8 cellular contexts compared by ENCODE assay signal in the genomic region with DNA sequence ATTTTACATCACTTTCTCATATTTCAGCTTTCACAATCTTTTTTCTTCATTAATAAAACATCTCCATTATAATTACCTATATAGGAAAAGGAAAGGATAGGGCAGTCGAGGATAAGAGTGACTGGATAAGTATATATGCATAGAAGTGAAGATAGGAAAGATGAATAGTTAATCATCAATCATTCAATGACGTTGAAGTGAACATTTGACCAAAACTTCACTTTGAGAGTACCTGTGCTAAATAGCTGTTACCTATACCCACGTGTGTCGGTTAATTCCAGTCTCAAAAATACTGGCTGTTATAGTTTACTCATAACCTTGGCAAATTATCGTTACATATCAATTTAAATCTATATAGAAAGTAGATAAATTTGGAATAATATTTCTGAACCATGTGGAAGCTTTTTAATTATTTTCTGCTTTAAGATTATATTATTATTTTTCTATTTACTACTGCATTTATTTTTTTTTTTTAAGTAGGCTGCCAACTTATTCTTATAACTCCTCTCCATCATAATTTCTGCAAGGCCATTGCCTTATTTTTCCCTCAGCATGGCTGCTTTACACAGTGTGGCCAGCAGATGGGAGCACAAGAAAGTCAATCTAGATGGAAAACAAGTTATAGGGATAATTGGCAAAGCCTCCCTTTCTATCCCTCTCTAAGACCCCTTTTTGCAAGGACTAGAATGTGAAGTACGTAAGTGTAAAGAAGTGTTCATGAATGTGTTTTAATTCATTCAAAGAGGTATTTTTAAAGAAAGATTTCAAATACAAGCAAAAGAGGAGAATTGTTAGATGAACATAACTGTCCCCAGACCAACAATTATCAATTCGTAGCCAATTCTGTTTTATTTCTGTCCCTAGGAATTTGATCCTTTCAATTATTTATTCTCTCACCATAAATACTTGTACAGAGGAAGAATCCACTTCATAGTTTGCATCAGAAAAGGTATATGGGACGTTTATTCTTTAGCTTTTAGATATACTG.
DNase-seq lines count a peak whose midpoint lies in the region; ATAC-seq and TF ChIP-seq lines count a peak whose summit lies in the region.

No MANE protein-coding gene starts in this region.

- TF ChIP-seq EP300 in esophagus muscularis mucosa (IDR thresholded peaks at IDR 0.05) = no peak

- no peak overlapping the region for H4K8ac ChIP-seq in H9 (replicated peaks; ENCODE audit: insufficient read length, low read depth, low read length)

- H3K27me3 ChIP-seq in H9 (ENCODE audit: insufficient read depth, low read length) = no peaks in the 10 kb centered on the region
- no peaks in the 10 kb centered on the region for H3K27me3 ChIP-seq in OCI-LY3 (ENCODE audit: low read depth, low read length)
- no peaks in the 10 kb centered on the region for H3K27me3 ChIP-seq in esophagus muscularis mucosa

- H4K91ac ChIP-seq in H9 (ENCODE audit: insufficient read length, low read depth, low read length) = no peak overlapping the region

- H3K4me2 ChIP-seq in H9 (ENCODE audit: insufficient read depth, insufficient read length, low read length) = no peak overlapping the region
- H3K4me2 ChIP-seq in OCI-LY3 (ENCODE audit: low read length) = peak overlapping the region; percentile 11; the same call in 1 of the 2 replicates

- no peak overlapping the region for H3K56ac ChIP-seq in H9 (ENCODE audit: insufficient read length, low read depth, low read length)

- H3K23ac ChIP-seq in H9 (ENCODE audit: insufficient read length, low read depth, low read length) = no peak overlapping the region

- H2AFZ ChIP-seq in H9 (ENCODE audit: low read length) = no peak overlapping the region
- peak overlapping the region; percentile 27; the same call in 1 of the 2 replicates for H2AFZ ChIP-seq in OCI-LY3 (ENCODE audit: low read depth, low read length)

- no peak overlapping the region for H3K4me3 Mint-ChIP-seq in H9
- no peak overlapping the region for H3K4me3 Mint-ChIP-seq in activated CD8-positive, alpha-beta memory T cell treated with anti-CD3 and anti-CD28 coated beads, Interleukin-2, amount 10 ng/mL, durations not matched to agents 7 days and 5 days

- H2BK15ac ChIP-seq in H9 (ENCODE audit: low read depth, low read length) = no peak overlapping the region

- no peak overlapping the region for H3K4ac ChIP-seq in H9 (ENCODE audit: low read depth, low read length)

- peaks cover 5 to 8% of the 10 kb centered on the region in 2 experiments for H3K4me1 Mint-ChIP-seq in H9
- no peaks in the 10 kb centered on the region for H3K4me1 Mint-ChIP-seq in activated CD8-positive, alpha-beta memory T cell treated with anti-CD3 and anti-CD28 coated beads, Interleukin-2, amount 10 ng/mL, durations not matched to agents 7 days and 5 days

- no peak overlapping the region for H3K18ac ChIP-seq in H9 (ENCODE audit: insufficient read length, low read depth, low read length)

- H4K20me1 ChIP-seq in H9 (ENCODE audit: control insufficient read depth, insufficient read depth, insufficient read length) (no peaks in the 10 kb centered on the region), OCI-LY3 (ENCODE audit: insufficient read depth, low read length) (no peaks in the 10 kb centered on the region)

- H3K79me2 ChIP-seq in H9 (ENCODE audit: insufficient read depth, low read length) (no peaks in the 10 kb centered on the region), OCI-LY3 (ENCODE audit: low read length) (no peaks in the 10 kb centered on the region)

- H3K36me3 Mint-ChIP-seq in H9 (ENCODE audit: insufficient read depth in 1 of 3, low read depth in 3 of 3) = peaks cover 2 to 8% (median 5%) of the 10 kb centered on the region in 3 experiments; a peak in 5 of 7 replicates
- H3K36me3 Mint-ChIP-seq in activated CD8-positive, alpha-beta memory T cell treated with anti-CD3 and anti-CD28 coated beads, Interleukin-2, amount 10 ng/mL, durations not matched to agents 7 days and 5 days = no peaks in the 10 kb centered on the region

- no peak overlapping the region for H2BK5ac ChIP-seq in H9 (ENCODE audit: insufficient read length, low read length)

- CTCF ChIA-PET in activated CD8-positive, alpha-beta memory T cell treated with anti-CD3 and anti-CD28 coated beads, Interleukin-2, amount 10 ng/mL, durations not matched to agents 7 days and 5 days (lab: Charles Lee) = no interaction called here

- H2AK5ac ChIP-seq in H9 (ENCODE audit: insufficient read length, low read length) = no peak overlapping the region

- no peak for TF ChIP-seq POLR2A in esophagus muscularis mucosa (IDR thresholded peaks at IDR 0.05; ENCODE audit: low read depth)

- no peak overlapping the region for H3K14ac ChIP-seq in H9 (ENCODE audit: insufficient read depth, low read length)

- H2BK12ac ChIP-seq in H9 (ENCODE audit: insufficient read length, low read depth, low read length) = no peak overlapping the region

- no peak overlapping the region for H2BK20ac ChIP-seq in H9 (ENCODE audit: low read depth, low read length, poor library complexity, severe bottlenecking)

- no peak overlapping the region for H3K27ac ChIP-seq in H9 (ENCODE audit: insufficient read length, low read depth, low read length)
- H3K27ac ChIP-seq in OCI-LY3 (ENCODE audit: low read length) = no peak overlapping the region
- H3K27ac ChIP-seq in esophagus muscularis mucosa (replicated peaks in 1 of 4) = no peak overlapping the region

- no peaks in the 10 kb centered on the region for H3K79me1 ChIP-seq in H9 (ENCODE audit: insufficient read depth, low read depth, low read length, poor library complexity, severe bottlenecking)

- intact Hi-C loops in esophagus muscularis mucosa (cut with DNase I) = loop anchor here (10.0 kb wide), 1 partner anchor 347 kb away; no protein-coding TSS in a partner anchor
- intact Hi-C loops in sciatic nerve (cut with DNase I) = no loop called here

- no peak overlapping the region for H4K5ac ChIP-seq in H9 (ENCODE audit: insufficient read length, low read depth, low read length)

- no CpG with 5 or more reads among the region's 8 CpGs for WGBS in H9 (ENCODE audit: extremely low coverage, insufficient read length, low lambda C conversion rate)
- 75% methylated on average over 8 of the region's 8 CpGs for WGBS in esophagus muscularis mucosa

- no peak overlapping the region for H3K9ac ChIP-seq in H9 (ENCODE audit: extremely low read depth, insufficient read length, low read length)
- H3K9ac ChIP-seq in OCI-LY3 (ENCODE audit: low read length) = no peak overlapping the region

- H3K4me3 ChIP-seq in OCI-LY3 (ENCODE audit: low read length) (no peak overlapping the region), esophagus muscularis mucosa (no peak overlapping the region)

- H3K9me3 ChIP-seq in H9 (ENCODE audit: control insufficient read depth, low read depth, low read length) (no peaks in the 10 kb centered on the region), OCI-LY3 (ENCODE audit: insufficient read depth, low read length) (no peaks in the 10 kb centered on the region), esophagus muscularis mucosa (no peaks in the 10 kb centered on the region)

- H3K27ac Mint-ChIP-seq in H9 = no peak overlapping the region
- H3K27ac Mint-ChIP-seq in activated CD8-positive, alpha-beta memory T cell treated with anti-CD3 and anti-CD28 coated beads, Interleukin-2, amount 10 ng/mL, durations not matched to agents 7 days and 5 days = no peak overlapping the region

- no peaks in the 10 kb centered on the region for H3K9me3 Mint-ChIP-seq in H9
- no peaks in the 10 kb centered on the region for H3K9me3 Mint-ChIP-seq in activated CD8-positive, alpha-beta memory T cell treated with anti-CD3 and anti-CD28 coated beads, Interleukin-2, amount 10 ng/mL, durations not matched to agents 7 days and 5 days (ENCODE audit: low read depth)

- H3K36me3 ChIP-seq in OCI-LY3 (replicated peaks; ENCODE audit: low read depth, low read length) (no peaks in the 10 kb centered on the region), esophagus muscularis mucosa (peaks cover 0 to 17% (median 0%) of the 10 kb centered on the region in 4 donors)

- TF ChIP-seq CTCF in H9 (conservative IDR thresholded peaks at IDR 0.05) = peak; percentile 77
- peak; percentile 82 for TF ChIP-seq CTCF in OCI-LY3 (IDR thresholded peaks at IDR 0.05; ENCODE audit: low read depth, low read length)
- TF ChIP-seq CTCF in esophagus muscularis mucosa (IDR thresholded peaks at IDR 0.05) = peak; percentile 50 to 69 (median 54)

- no peak overlapping the region for H2BK120ac ChIP-seq in H9 (ENCODE audit: low read depth, low read length, poor library complexity, severe bottlenecking)

- H3K27me3 Mint-ChIP-seq in H9 (ENCODE audit: low read depth) = no peaks in the 10 kb centered on the region
- H3K27me3 Mint-ChIP-seq in activated CD8-positive, alpha-beta memory T cell treated with anti-CD3 and anti-CD28 coated beads, Interleukin-2, amount 10 ng/mL, durations not matched to agents 7 days and 5 days = no peaks in the 10 kb centered on the region

- no peak overlapping the region for H3T11ph ChIP-seq in H9 (ENCODE audit: low read length)

- H3K4me1 ChIP-seq in H9 (ENCODE audit: insufficient read depth, low read length) (peaks cover 2% of the 10 kb centered on the region; the same call in 1 of the 2 replicates), OCI-LY3 (ENCODE audit: low read length) (peaks cover 14% of the 10 kb centered on the region), esophagus muscularis mucosa (no peaks in the 10 kb centered on the region)

- no peaks in the 10 kb centered on the region for H3K23me2 ChIP-seq in H9 (ENCODE audit: insufficient read length, low read depth, low read length, poor library complexity, severe bottlenecking)

- ATAC-seq in sciatic nerve = peak; percentile 46
- ATAC-seq in activated CD8-positive, alpha-beta memory T cell treated with anti-CD3 and anti-CD28 coated beads, Interleukin-2, amount 10 ng/mL, durations not matched to agents 7 days and 5 days = no peak

- DNase-seq in AG20443 (ENCODE audit: low spot score) (peak; percentile 29), H9 (no peak), esophagus muscularis mucosa (ENCODE audit: extremely low spot score) (no peak), sciatic nerve (ENCODE audit: low spot score) (no peak), T-helper 1 cell (no peak)
- DNase-seq in activated naive CD4-positive, alpha-beta T cell (lab: John Stamatoyannopoulos, UW) = no peak
- no peak for DNase-seq in activated CD8-positive, alpha-beta memory T cell treated with anti-CD3 and anti-CD28 coated beads, Interleukin-2, amount 10 ng/mL, durations not matched to agents 7 days and 5 days
